Comparison of ENCODE assay signal across 1 cellular context in the genomic region with DNA sequence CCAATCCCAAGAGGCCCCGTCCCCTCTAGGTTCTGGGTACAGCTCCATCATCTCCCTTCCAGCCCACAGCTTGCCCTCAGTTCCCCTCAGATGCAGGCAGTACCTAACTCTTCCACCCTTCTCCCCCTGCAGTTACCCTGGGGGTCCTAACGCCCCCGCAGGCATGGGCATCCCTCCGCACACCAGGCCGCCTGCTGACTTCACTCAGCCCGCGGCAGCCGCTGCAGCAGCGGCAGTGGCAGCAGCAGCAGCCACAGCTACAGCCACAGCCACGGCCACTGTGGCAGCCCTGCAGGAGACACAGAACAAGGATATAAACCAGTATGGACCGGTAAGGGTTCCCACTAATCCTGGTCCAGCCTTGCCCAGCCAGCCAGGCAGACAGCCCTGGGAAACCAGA.
A peak's percentile ranks its signal among the peaks of the same experiment; 100 is the strongest.
TF ChIP-seq lines count a peak whose summit lies in the region.

No MANE protein-coding gene starts in this region.

TF ChIP-seq in K562, 482 proteins besides CTCF, POLR2A, EP300 and RAD21:
- 0 out of 2 replicates have a peak, but pooled peaks have one; percentile 14 for TF ChIP-seq POLR2G (IDR thresholded peaks at IDR 0.05; ENCODE audit: low read depth, low read length)
- TF ChIP-seq, protein P1, sequence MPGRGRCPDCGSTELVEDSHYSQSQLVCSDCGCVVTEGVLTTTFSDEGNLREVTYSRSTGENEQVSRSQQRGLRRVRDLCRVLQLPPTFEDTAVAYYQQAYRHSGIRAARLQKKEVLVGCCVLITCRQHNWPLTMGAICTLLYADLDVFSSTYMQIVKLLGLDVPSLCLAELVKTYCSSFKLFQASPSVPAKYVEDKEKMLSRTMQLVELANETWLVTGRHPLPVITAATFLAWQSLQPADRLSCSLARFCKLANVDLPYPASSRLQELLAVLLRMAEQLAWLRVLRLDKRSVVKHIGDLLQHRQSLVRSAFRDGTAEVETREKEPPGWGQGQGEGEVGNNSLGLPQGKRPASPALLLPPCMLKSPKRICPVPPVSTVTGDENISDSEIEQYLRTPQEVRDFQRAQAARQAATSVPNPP (IDR thresholded peaks at IDR 0.05; ENCODE audit: borderline replicate concordance, insufficient read depth, insufficient read length): no peak
